Comparison of ENCODE assay signal across 18 cellular contexts in genomic region chr6:106145144-106145543, GRCh38.
"Had no signal": no experiment of that assay in that cellular context is flagged by ENCODE, and none has a peak within 500 bp of the region (broad histone marks: within the 10 kb centered on the region; RNA-seq: fewer than 3 reads in every experiment).

No MANE protein-coding gene starts in this region.

- H3K36me3 ChIP-seq: esophagus squamous epithelium, stomach, thoracic aorta, upper lobe of right lung, WERI-Rb-1 had no signal

- H3K36me3 Mint-ChIP-seq: activated naive CD8-positive, alpha-beta T cell; brain; memory B cell; naive thymus-derived CD8-positive, alpha-beta T cell had no signal

- H3K4me3 Mint-ChIP-seq: activated naive CD8-positive, alpha-beta T cell; brain; memory B cell; naive thymus-derived CD8-positive, alpha-beta T cell had no signal

- DNase-seq: activated CD4-positive, alpha-beta T cell treated with anti-CD3 and anti-CD28 coated beads for 4 hours; activated gamma-delta T cell; activated T-cell treated with anti-CD3 and anti-CD28 coated beads, Interleukin-2, amount 50 U/mL, for 1 hour; cortex of kidney; effector CD4-positive, alpha-beta T cell; esophagus squamous epithelium; hippocampal formation; left ventricle myocardium superior; naive thymus-derived CD8-positive, alpha-beta T cell; T1000; upper lobe of right lung; WERI-Rb-1 had no signal

- H3K4me3 ChIP-seq: esophagus squamous epithelium, stomach, thoracic aorta, upper lobe of right lung had no signal

- H3K4me1 ChIP-seq: stomach, upper lobe of right lung had no signal

- ATAC-seq: left ventricle myocardium superior; naive thymus-derived CD8-positive, alpha-beta T cell; upper lobe of right lung had no signal

- H3K9me3 ChIP-seq: esophagus squamous epithelium, stomach, thoracic aorta, upper lobe of right lung had no signal

- FAIRE-seq: endothelial cell of umbilical vein had no signal

- H3K27ac ChIP-seq: esophagus squamous epithelium, stomach, thoracic aorta, upper lobe of right lung, WERI-Rb-1 had no signal

- H3K27ac Mint-ChIP-seq: activated naive CD8-positive, alpha-beta T cell; brain; memory B cell had no signal

- H3K27me3 Mint-ChIP-seq: brain, memory B cell had no signal

- H3K27me3 ChIP-seq: esophagus squamous epithelium, stomach had no signal

- H3K9me3 Mint-ChIP-seq: memory B cell; naive thymus-derived CD8-positive, alpha-beta T cell had no signal
